8 cellular contexts compared by ENCODE assay signal in the genomic region with DNA sequence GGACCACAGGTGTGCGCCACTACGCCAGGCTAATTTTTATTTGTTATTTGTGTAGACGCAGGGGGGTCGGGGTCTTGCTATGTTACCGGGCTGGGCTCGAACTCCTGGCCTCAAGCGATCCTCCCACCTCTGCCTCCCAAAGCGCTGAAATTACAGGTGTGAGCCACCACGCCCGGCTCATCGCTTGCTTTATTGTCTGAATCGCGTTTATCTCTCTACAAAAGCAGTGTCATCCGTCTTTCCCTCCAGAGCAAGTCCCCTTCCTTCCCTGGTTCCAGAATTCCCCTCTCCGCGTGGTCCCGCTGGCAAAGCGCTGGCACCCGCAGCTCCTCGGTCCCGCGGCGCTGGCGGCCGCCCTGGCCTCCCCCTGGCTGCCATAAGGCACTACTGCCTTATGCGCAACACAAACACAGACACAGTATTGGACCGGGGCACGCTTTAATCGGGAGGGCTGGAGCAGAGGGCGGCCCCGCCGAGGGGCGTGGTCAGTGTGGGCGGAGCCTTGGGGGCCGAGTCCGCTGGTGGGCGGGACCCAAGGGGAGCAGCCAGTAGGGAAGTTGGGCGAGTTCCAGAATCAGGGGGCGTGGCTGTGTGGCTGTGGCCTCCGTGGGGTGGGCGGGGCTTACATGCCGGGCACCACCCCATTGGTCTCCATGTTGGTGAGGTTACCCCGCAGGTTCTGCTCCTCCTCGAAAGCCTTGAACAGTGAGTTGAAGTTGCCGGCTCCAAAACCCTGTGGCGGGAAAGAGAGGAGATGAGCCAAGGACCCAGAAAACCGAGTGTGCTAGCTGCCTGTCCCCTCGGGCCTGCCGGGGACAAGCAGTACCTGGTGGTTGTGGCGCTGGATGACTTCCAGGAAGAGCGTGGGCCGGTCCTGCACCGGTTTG. TPM values are rescaled to one million over a fixed set of nuclear protein-coding genes. Genes with fewer than 3 reads are reported as not detected.
DNase-seq lines count a peak whose midpoint lies in the region; ATAC-seq and TF ChIP-seq lines count a peak whose summit lies in the region.

No MANE protein-coding gene starts in this region.

- CTCF ChIA-PET in AG04450 (lab: Charles Lee) = interaction anchor here (0.6 to 6.8 kb wide), 9 partner anchors 11 to 122 kb away, joined by 3 to 38 read pairs (median 5); a partner anchor contains a TSS

- peak overlapping the region; percentile 75 for H3K4me3 ChIP-seq in AG04450 (ENCODE audit: low read depth, low read length)

- H3K9me3 ChIP-seq in AG04450 (ENCODE audit: control insufficient read depth, insufficient read depth, low read length) = peaks cover 4% of the 10 kb centered on the region; the same call in 1 of the 2 replicates

- no peaks in the 10 kb centered on the region for H3K27me3 Mint-ChIP-seq in central memory CD8-positive, alpha-beta T cell

- ATAC-seq in GM18870 (IDR thresholded peaks at IDR 0.05; ENCODE audit: unreplicated experiment) (peak; percentile 90), HG03135 (IDR thresholded peaks at IDR 0.05; ENCODE audit: unreplicated experiment) (peak; percentile 89)
- peak; percentile 96 for ATAC-seq in central memory CD8-positive, alpha-beta T cell (replicated peaks; ENCODE audit: extremely low read depth, poor library complexity, severe bottlenecking)

- no peak overlapping the region for H3K27ac ChIP-seq in AG04450 (ENCODE audit: low read depth, low read length)

- H3K27me3 ChIP-seq in AG04450 (ENCODE audit: control insufficient read depth, insufficient read depth, low read length) = no peaks in the 10 kb centered on the region

- DNase-seq in AG04450 (ENCODE audit: low read depth, low spot score) = peak; percentile 95
- DNase-seq in NCI-H2227 treated with DMSO at 0.1 percent for 48 hours (lab: John Stamatoyannopoulos, UW) = peak; percentile 99
- DNase-seq in activated CD4-positive, CD25-positive, alpha-beta regulatory T cell (lab: John Stamatoyannopoulos, UW) = peak; percentile 98 to 99 (median 99)
- peak; percentile 99 for DNase-seq in central memory CD8-positive, alpha-beta T cell (ENCODE audit: low spot score in 2 of 2)
- peak; percentile 100 for DNase-seq in islet precursor cell
- DNase-seq in stimulated activated CD4-positive, alpha-beta T cell treated with anti-CD3 and anti-CD28 coated beads, Interleukin-12 subunit alpha, Interleukin-12 subunit beta, amount 100 ng/mL, for 48 hours (ENCODE audit: low read depth in 2 of 3, low spot score in 1 of 3) = peak; percentile 99 to 100 (median 100)

- TF ChIP-seq CTCF in AG04450 (IDR thresholded peaks at IDR 0.05; ENCODE audit: low read depth, low read length) = peak; percentile 57

- peaks cover 4% of the 10 kb centered on the region for H3K36me3 Mint-ChIP-seq in central memory CD8-positive, alpha-beta T cell (ENCODE audit: insufficient read depth)

- H3K4me3 Mint-ChIP-seq in central memory CD8-positive, alpha-beta T cell = peak overlapping the region; percentile 96

- H3K4me1 Mint-ChIP-seq in central memory CD8-positive, alpha-beta T cell = peaks cover 15% of the 10 kb centered on the region

- H3K9me3 Mint-ChIP-seq in central memory CD8-positive, alpha-beta T cell = no peaks in the 10 kb centered on the region

- POLR2A ChIA-PET in AG04450 (lab: Yijun Ruan, JAX) = interaction anchor here (0.6 kb wide), 2 partner anchors 49 to 184 kb away, joined by 3 read pairs; no protein-coding TSS in a partner anchor

- H3K27ac Mint-ChIP-seq in central memory CD8-positive, alpha-beta T cell (ENCODE audit: low read depth) = peak overlapping the region; percentile 62

RNA-seq across cellular contexts. Expression of a gene that starts 19.3 kb away (rescaled TPM):
- 0.05 TPM in 1 of 2 replicates, not detected in the other for polyA plus RNA-seq in AG04450 (2011; rRNA removed)
- not detected in 2 replicates for polyA minus RNA-seq in AG04450 (2011; rRNA and poly(A)+ RNA removed)

RNA-seq across cellular contexts. Expression of a gene that starts 35.5 kb away (rescaled TPM):
- polyA plus RNA-seq in AG04450 (2011; rRNA removed) = 1.1 and 1.6 TPM in 2 replicates
- polyA minus RNA-seq in AG04450 (2011; rRNA and poly(A)+ RNA removed) = 3.4 and 3.5 TPM in 2 replicates

RNA-seq across cellular contexts. Expression of a gene that starts 45.9 kb away (rescaled TPM):
- polyA plus RNA-seq in AG04450 (2011; rRNA removed) = 5.3 TPM in 2 replicates
- 10.3 and 14.6 TPM in 2 replicates for polyA minus RNA-seq in AG04450 (2011; rRNA and poly(A)+ RNA removed)

RNA-seq across cellular contexts. Expression of a gene that starts 49.2 kb away (rescaled TPM):
- polyA plus RNA-seq in AG04450 (2011; rRNA removed) = 57.7 and 76.1 TPM in 2 replicates
- 36.9 and 44.4 TPM in 2 replicates for polyA minus RNA-seq in AG04450 (2011; rRNA and poly(A)+ RNA removed)
